In genomic region chrX:120603707-120604358, GRCh38 we compare ENCODE assay signal across 8 cellular contexts. TPM values are rescaled to one million over a fixed set of nuclear protein-coding genes. Genes with fewer than 3 reads are reported as not detected.
DNase-seq lines count a peak whose midpoint lies in the region; ATAC-seq and TF ChIP-seq lines count a peak whose summit lies in the region.

TSS of gene MCTS1 (plus strand) at chrX:120604101. CDS start at chrX:120604237, 136 bp downstream.

- TF ChIP-seq POLR2A in NB4 (IDR thresholded peaks at IDR 0.05; ENCODE audit: extremely low read depth, insufficient read length) (peak; percentile 40), testis (IDR thresholded peaks at IDR 0.05) (no peak)

- peak within 1 kb of the TSS; percentile 98 for H3K27ac Mint-ChIP-seq in activated naive CD8-positive, alpha-beta T cell

- ATAC-seq in SK-N-SH treated with all-trans-retinoic acid at 6 μM for 48 hours = peak; percentile 99
- peak; percentile 85 for ATAC-seq in omental fat pad (ENCODE audit: low FRiP score)

- no peaks in the 10 kb centered on the region for H3K9me3 Mint-ChIP-seq in activated naive CD8-positive, alpha-beta T cell (ENCODE audit: low read depth)

- H3K27me3 ChIP-seq in testis = no peaks in the 10 kb centered on the region

- no peaks in the 10 kb centered on the region for H3K36me3 ChIP-seq in testis (ENCODE audit: low read depth, missing control alignments)

- H3K4me3 Mint-ChIP-seq in activated naive CD8-positive, alpha-beta T cell = peak within 1 kb of the TSS; percentile 98

- TF ChIP-seq CTCF in HFF-Myc (IDR thresholded peaks at IDR 0.05; ENCODE audit: low read depth, low read length, missing control alignments) (no peak), NB4 (IDR thresholded peaks at IDR 0.05; ENCODE audit: low read depth, low read length) (no peak), omental fat pad (IDR thresholded peaks at IDR 0.05) (no peak), testis (IDR thresholded peaks at IDR 0.05) (peak in 1 of 3 experiments; percentile 3)

- peak within 1 kb of the TSS; percentile 74 for H3K4me3 ChIP-seq in HFF-Myc (replicated peaks; ENCODE audit: low read depth, low read length)
- H3K4me3 ChIP-seq in NB4 (ENCODE audit: low read depth, low read length) = peak within 1 kb of the TSS; percentile 96
- H3K4me3 ChIP-seq in testis = peak within 1 kb of the TSS; percentile 61 to 68

- no peaks in the 10 kb centered on the region for H3K36me3 Mint-ChIP-seq in activated naive CD8-positive, alpha-beta T cell

- DNase-seq in GM04504 (ENCODE audit: low read depth) (peak; percentile 87), HFF-Myc (ENCODE audit: extremely low read depth, low read depth) (peak; percentile 89), NB4 (ENCODE audit: low read depth) (peak; percentile 95), glomerular visceral epithelial cell (ENCODE audit: extremely low spot score) (peak; percentile 90), omental fat pad (ENCODE audit: low spot score) (peak; percentile 29), testis (peak; percentile 90)

- no peaks in the 10 kb centered on the region for H3K9me3 ChIP-seq in testis

- peak within 1 kb of the TSS; percentile 63 to 78 for H3K27ac ChIP-seq in testis

- H3K27me3 Mint-ChIP-seq in activated naive CD8-positive, alpha-beta T cell = no peaks in the 10 kb centered on the region

- intact Hi-C loops in testis (cut with DNase I; ENCODE audit: low total_unique reads) = no loop called here

- 0% methylated on average over 5 to 31 of the region's 31 CpGs for WGBS in testis, 2 donors

- peaks cover 9% of the 10 kb centered on the region for H3K4me1 Mint-ChIP-seq in activated naive CD8-positive, alpha-beta T cell (ENCODE audit: low read depth)

- H3K4me1 ChIP-seq in testis = no peaks in the 10 kb centered on the region

TF ChIP-seq in SK-N-SH treated with all-trans-retinoic acid at 6 μM for 48 hours, 23 proteins besides CTCF, POLR2A, EP300 and RAD21:
- TF ChIP-seq CSDC2 (CRISPR knock-in tag; IDR thresholded peaks at IDR 0.05) (no peak), ZNF565 (CRISPR knock-in tag; conservative IDR thresholded peaks at IDR 0.05; ENCODE audit: low read depth) (no peak), PPARA (CRISPR knock-in tag; IDR thresholded peaks at IDR 0.05; ENCODE audit: borderline replicate concordance) (no peak), TOX (CRISPR knock-in tag; IDR thresholded peaks at IDR 0.05; ENCODE audit: borderline replicate concordance) (no peak), ZFP30 (CRISPR knock-in tag; IDR thresholded peaks at IDR 0.05) (no peak), TSHZ2 (CRISPR knock-in tag; IDR thresholded peaks at IDR 0.05) (no peak; the same call in 1 of the 2 replicates), ESRRG (CRISPR knock-in tag; IDR thresholded peaks at IDR 0.05) (no peak), ZC3H10 (CRISPR knock-in tag; IDR thresholded peaks at IDR 0.05) (no peak), TCF4 (CRISPR knock-in tag; IDR thresholded peaks at IDR 0.05; ENCODE audit: borderline replicate concordance) (no peak), CREB5 (CRISPR knock-in tag; IDR thresholded peaks at IDR 0.05; ENCODE audit: low read depth) (no peak), ZNF8 (CRISPR knock-in tag; IDR thresholded peaks at IDR 0.05) (no peak), PATZ1 (CRISPR knock-in tag; IDR thresholded peaks at IDR 0.05; ENCODE audit: borderline replicate concordance) (no peak), OSR1 (CRISPR knock-in tag; IDR thresholded peaks at IDR 0.05) (no peak), SNAI2 (CRISPR knock-in tag; IDR thresholded peaks at IDR 0.05) (no peak), GLIS3 (CRISPR knock-in tag; IDR thresholded peaks at IDR 0.05) (no peak), CSRNP3 (CRISPR knock-in tag; IDR thresholded peaks at IDR 0.05) (no peak), ZFP3 (CRISPR knock-in tag; IDR thresholded peaks at IDR 0.05) (no peak), BACH2 (CRISPR knock-in tag; IDR thresholded peaks at IDR 0.05; ENCODE audit: borderline replicate concordance) (no peak)

RNA-seq across cellular contexts. Expression of gene MCTS1, which starts in this region (rescaled TPM):
- total RNA-seq in omental fat pad = 10 to 100 TPM; 17.9 to 26.8 (median 21.3) TPM
- total RNA-seq in testis = 10 to 100 TPM; 26.2 to 27.4 TPM
- 32.1 TPM for polyA plus RNA-seq in testis (ENCODE audit: insufficient read depth, low read depth, low replicate concordance)

Comparison
In these comparisons a context has a peak if more than half of its experiments do, and no peak if none do; other contexts are left out.
1. Peak in every context shown above with its lines: DNase-seq, ATAC-seq, H3K4me3 ChIP-seq and H3K27ac ChIP-seq.
2. DNase-seq: peak in every context shown above with its lines; median percentile 95 in NB4; 90 in glomerular visceral epithelial cell; 90 in testis; 89 in HFF-Myc; 87 in GM04504; 29 in omental fat pad.